Comparison of ENCODE assay signal across 1 cellular context in genomic region chr1:111448482-111448917, GRCh38.
TF ChIP-seq lines count a peak whose summit lies in the region.

No MANE protein-coding gene starts in this region.

TF ChIP-seq in GM23338, 12 proteins besides CTCF, POLR2A, EP300 and RAD21 (continued from another document):
- no peak for TF ChIP-seq NANOG (IDR thresholded peaks at IDR 0.05; ENCODE audit: borderline replicate concordance)
